ENCODE assay signal across 8 cellular contexts in the genomic region with DNA sequence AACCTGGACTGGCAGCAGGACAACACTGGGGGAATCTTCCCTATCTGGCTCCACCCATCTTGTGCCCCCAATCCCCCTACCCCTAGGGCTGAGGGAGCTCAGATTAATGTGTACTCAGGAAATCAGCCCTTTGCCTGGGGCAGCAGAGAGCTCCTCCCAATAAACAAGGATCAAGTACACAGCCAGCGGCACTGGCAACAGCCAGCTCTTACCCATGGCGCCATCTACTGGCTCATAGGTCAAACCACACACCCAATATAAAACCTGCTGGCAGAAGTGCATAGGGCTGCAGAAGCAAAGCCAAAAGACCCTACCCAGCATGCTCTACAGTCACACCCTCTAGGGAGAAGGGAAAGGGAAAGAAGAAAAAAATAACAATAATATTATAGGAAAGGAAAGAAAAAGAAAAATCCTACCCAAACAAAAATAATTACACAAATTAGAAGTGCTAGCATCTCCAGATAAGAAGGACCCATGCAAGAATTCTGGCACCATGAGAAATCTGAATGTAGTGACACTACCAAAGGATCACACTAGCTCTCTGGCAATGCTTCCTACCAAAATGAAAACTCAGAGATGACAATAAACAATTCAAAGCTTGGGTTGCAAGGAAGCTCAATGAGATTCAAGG.
DNase-seq lines count a peak whose midpoint lies in the region; ATAC-seq, FAIRE-seq and TF ChIP-seq lines count a peak whose summit lies in the region.
"Not testable (repeated sequence)": the region's sequence is repeated elsewhere in the genome, so short reads cannot be mapped to it uniquely, and the experiment has no call there.

No MANE protein-coding gene starts in this region.

- not testable (repeated sequence) for BruUV-seq in OCI-LY7 (replicated peaks; lab: Mats Ljungman, UMichigan); HepG2 (replicated peaks; lab: Mats Ljungman, UMichigan)

- H4K8ac ChIP-seq in H1 (ENCODE audit: extremely low read depth, insufficient read depth, low read length) = not testable (repeated sequence)

- not testable (repeated sequence) for H3K9me3 Mint-ChIP-seq in HFFc6

- not testable (repeated sequence) for H2AFZ ChIP-seq in OCI-LY7 (ENCODE audit: low read length); H1 (ENCODE audit: low read length); HepG2 (ENCODE audit: low read length)

- H3K27ac Mint-ChIP-seq in HFFc6 = not testable (repeated sequence)

- not testable (repeated sequence) for H3K27me3 ChIP-seq in H1 (replicated peaks in 1 of 4; ENCODE audit: control insufficient read depth in 3 of 4, extremely low read depth in 1 of 4, insufficient read depth in 3 of 4, low read length in 3 of 4); HepG2 (ENCODE audit: control insufficient read depth in 1 of 2, insufficient read depth in 2 of 2, low read length in 2 of 2)

- in situ Hi-C loops in HepG2 (cut with HindIII; ENCODE audit: extremely low pct_ligation_motif_present, low pct_unique_long_range_greater_than_20kb) = not testable (repeated sequence)

- H2AK5ac ChIP-seq in H1 (ENCODE audit: low read depth, low read length) = not testable (repeated sequence)

- not testable (repeated sequence) for H2BK15ac ChIP-seq in H1 (ENCODE audit: low read length)

- not testable (repeated sequence) for H2BK20ac ChIP-seq in H1 (ENCODE audit: low read length)

- TF ChIP-seq RAD21 in H1 (IDR thresholded peaks at IDR 0.05 in 1 of 2, conservative IDR thresholded peaks at IDR 0.05 in 1 of 2; ENCODE audit: low read depth in 2 of 2, low read length in 2 of 2) (peak; percentile 9 to 25; a peak in 2 of 4 replicates), HepG2 (CRISPR knock-in tag; IDR thresholded peaks at IDR 0.05) (0 out of 2 replicates have a peak, but pooled peaks have one; percentile 20)

- H3K23ac ChIP-seq in H1 (ENCODE audit: insufficient read length) = not testable (repeated sequence)

- not testable (repeated sequence) for H3K4me3 ChIP-seq in OCI-LY7 (ENCODE audit: low read depth, low read length, poor library complexity, severe bottlenecking); H1 (ENCODE audit: extremely low read depth in 1 of 4, insufficient read depth in 2 of 4, low read depth in 3 of 4, low read length in 4 of 4); HepG2 (replicated peaks in 1 of 3; ENCODE audit: insufficient read depth in 1 of 3, low read depth in 2 of 3, low read length in 3 of 3)

- H3K9me2 ChIP-seq in OCI-LY7 (ENCODE audit: insufficient read depth, low read length) = not testable (repeated sequence)

- WGBS in H1 (ENCODE audit: extremely low coverage in 1 of 2, insufficient coverage in 1 of 2, insufficient read length in 1 of 2, insufficient replicate concordance in 2 of 2, low coverage in 1 of 2, low lambda C conversion rate in 2 of 2, missing lambda C conversion rate in 1 of 2), 2 experiments = 19% methylated on average over 2 of the region's 2 CpGs; no CpG with 5 or more reads in 1 of the 2 experiments
- WGBS in HepG2 (ENCODE audit: low lambda C conversion rate) = 0% methylated on average over 2 of the region's 2 CpGs

- not testable (repeated sequence) for H4K91ac ChIP-seq in H1 (replicated peaks; ENCODE audit: insufficient read length, low read length)

- H2BK5ac ChIP-seq in H1 (ENCODE audit: low read depth, low read length) = not testable (repeated sequence)

- H3K27ac ChIP-seq in OCI-LY7 (ENCODE audit: low read depth, low read length, poor library complexity, severe bottlenecking); VCaP; H1 (ENCODE audit: low read depth, low read length); HepG2 (ENCODE audit: extremely low read length, insufficient read depth, low read length): not testable (repeated sequence)

- H2BK12ac ChIP-seq in H1 (ENCODE audit: low read depth, low read length) = not testable (repeated sequence)

- not testable (repeated sequence) for TF ChIP-seq EP300 in H1 (IDR thresholded peaks at IDR 0.05; ENCODE audit: borderline replicate concordance in 1 of 2, low read depth in 2 of 2, low read length in 2 of 2); HepG2 (IDR thresholded peaks at IDR 0.05; ENCODE audit: low read depth in 2 of 2, low read length in 2 of 2); HepG2 (CRISPR knock-in tag; IDR thresholded peaks at IDR 0.05; ENCODE audit: borderline replicate concordance)

- H3K9ac ChIP-seq in H1 (replicated peaks in 1 of 4; ENCODE audit: extremely low read depth in 1 of 4, low read depth in 3 of 4, low read length in 3 of 4); HepG2 (ENCODE audit: insufficient read depth, low read depth, low read length): not testable (repeated sequence)

- peak; percentile 64 for TF ChIP-seq CTCF in HFFc6 (IDR thresholded peaks at IDR 0.05)
- peak; percentile 47 for TF ChIP-seq CTCF in OCI-LY7 (conservative IDR thresholded peaks at IDR 0.05; ENCODE audit: low read length)
- peak; percentile 69 for TF ChIP-seq CTCF in VCaP (conservative IDR thresholded peaks at IDR 0.05)
- not testable (repeated sequence) for TF ChIP-seq CTCF in H1 (IDR thresholded peaks at IDR 0.05; ENCODE audit: control extremely low read depth in 1 of 3, insufficient read depth in 1 of 3, low read depth in 1 of 3, low read length in 3 of 3)
- peak; percentile 66 for TF ChIP-seq CTCF in HepG2 (CRISPR knock-in tag; IDR thresholded peaks at IDR 0.05)

- H3K4me3 Mint-ChIP-seq in HFFc6 = not testable (repeated sequence)

- not testable (repeated sequence) for H3K4me2 ChIP-seq in OCI-LY7 (ENCODE audit: low read length); H1 (ENCODE audit: insufficient read depth in 1 of 2, low read depth in 2 of 2, low read length in 2 of 2); HepG2 (ENCODE audit: low read depth, low read length)

- not testable (repeated sequence) for H4K20me1 ChIP-seq in OCI-LY7 (ENCODE audit: insufficient read depth, low read length); H1 (replicated peaks in 1 of 2; ENCODE audit: control insufficient read depth in 1 of 2, insufficient read depth in 2 of 2, low read length in 2 of 2); HepG2 (ENCODE audit: insufficient read depth, low read length)

- ATAC-seq in HepG2 = not testable (repeated sequence)

- H3K79me1 ChIP-seq in H1 (ENCODE audit: low read depth, low read length) = not testable (repeated sequence)

- H3K14ac ChIP-seq in H1 (ENCODE audit: insufficient read length) = not testable (repeated sequence)

- H3K27me3 Mint-ChIP-seq in HFFc6 (ENCODE audit: insufficient read depth) = not testable (repeated sequence)

- H3K18ac ChIP-seq in H1 (ENCODE audit: extremely low read depth, low read length) = not testable (repeated sequence)

- H3K36me3 ChIP-seq in OCI-LY7 (ENCODE audit: insufficient read depth, low read length); H1 (ENCODE audit: control insufficient read depth in 2 of 4, insufficient read depth in 4 of 4, low read length in 3 of 4); HepG2 (replicated peaks in 1 of 2; ENCODE audit: control insufficient read depth in 1 of 2, insufficient read depth in 2 of 2, low read length in 2 of 2): not testable (repeated sequence)

- not testable (repeated sequence) for H3K79me2 ChIP-seq in OCI-LY7 (ENCODE audit: insufficient read depth, low read depth, low read length); H1 (ENCODE audit: control insufficient read depth in 1 of 2, insufficient read depth in 2 of 2, low read length in 2 of 2); HepG2 (ENCODE audit: insufficient read depth, low read length)

- DNase-seq in DMS 273 (lab: John Stamatoyannopoulos, UW; ENCODE audit: unreplicated experiment) (peak; percentile 45), HFFc6 (peak; percentile 27), NCI-H1694 treated with DMSO at 0.1 percent for 48 hours (lab: John Stamatoyannopoulos, UW) (peak; percentile 29), OCI-LY7 (ENCODE audit: low spot score) (peak; percentile 15), HepG2 (ENCODE audit: low spot score) (peak; percentile 40)
- not testable (repeated sequence) for DNase-seq in H1 (ENCODE audit: low read depth in 1 of 2, low spot score in 2 of 2)
- peak; percentile 2 for DNase-seq in stimulated activated CD4-positive, alpha-beta T cell treated with anti-CD3 and anti-CD28 coated beads, Interleukin-4, amount 100 ng/mL, for 1 hour

- not testable (repeated sequence) for H3K56ac ChIP-seq in H1 (replicated peaks; ENCODE audit: insufficient read length, low read depth, low read length)

- FAIRE-seq in H1 (lab: Jason Lieb, UNC); HepG2 (lab: Jason Lieb, UNC): not testable (repeated sequence)

- not testable (repeated sequence) for H3K36me3 Mint-ChIP-seq in HFFc6 (ENCODE audit: low read depth)

- not testable (repeated sequence) for H3K23me2 ChIP-seq in H1 (ENCODE audit: low read depth, low read length)

- H3K4ac ChIP-seq in H1 (replicated peaks; ENCODE audit: insufficient read length, low read depth, low read length) = not testable (repeated sequence)

- H3K9me3 ChIP-seq in OCI-LY7 (ENCODE audit: low read length); H1 (ENCODE audit: insufficient read depth in 2 of 2, low read depth in 1 of 2, low read length in 1 of 2); HepG2 (ENCODE audit: low read length): not testable (repeated sequence)

- POLR2A ChIA-PET in OCI-LY7 (lab: Charles Lee); H1 (lab: Charles Lee; ENCODE audit: partially characterized antibody); HepG2 (lab: Yijun Ruan, JAX): not testable (repeated sequence)

- CTCF ChIA-PET in OCI-LY7 (lab: Charles Lee; ENCODE audit: unreplicated experiment); H1 (lab: Charles Lee; ENCODE audit: partially characterized antibody); HepG2 (lab: Yijun Ruan, JAX; ENCODE audit: low intra/inter-chr PET ratio, low total read pairs): not testable (repeated sequence)

- H3K4me1 Mint-ChIP-seq in HFFc6 (ENCODE audit: low read depth) = not testable (repeated sequence)

- not testable (repeated sequence) for H4K5ac ChIP-seq in H1 (ENCODE audit: insufficient read length, low read depth, low read length)

- H2BK120ac ChIP-seq in H1 (replicated peaks; ENCODE audit: low read depth, low read length) = not testable (repeated sequence)

- TF ChIP-seq POLR2A in H1 (IDR thresholded peaks at IDR 0.05; ENCODE audit: control extremely low read depth in 1 of 2, low read depth in 2 of 2, low read length in 2 of 2); HepG2 (IDR thresholded peaks at IDR 0.05; ENCODE audit: insufficient read depth in 1 of 2, low read depth in 2 of 2, low read length in 2 of 2): not testable (repeated sequence)

- H3K4me1 ChIP-seq in OCI-LY7 (ENCODE audit: insufficient read depth, low read length, poor library complexity, severe bottlenecking); H1 (replicated peaks in 1 of 4; ENCODE audit: control insufficient read depth in 3 of 4, insufficient read depth in 4 of 4, low read length in 3 of 4); HepG2 (ENCODE audit: insufficient read depth, low read length): not testable (repeated sequence)

- intact Hi-C loops in OCI-LY7 (cut with micrococcal nuclease; ENCODE audit: unreplicated experiment); HepG2 (cut with micrococcal nuclease; ENCODE audit: unreplicated experiment): not testable (repeated sequence)
